Comparison of ENCODE assay signal across 8 cellular contexts in the genomic region with DNA sequence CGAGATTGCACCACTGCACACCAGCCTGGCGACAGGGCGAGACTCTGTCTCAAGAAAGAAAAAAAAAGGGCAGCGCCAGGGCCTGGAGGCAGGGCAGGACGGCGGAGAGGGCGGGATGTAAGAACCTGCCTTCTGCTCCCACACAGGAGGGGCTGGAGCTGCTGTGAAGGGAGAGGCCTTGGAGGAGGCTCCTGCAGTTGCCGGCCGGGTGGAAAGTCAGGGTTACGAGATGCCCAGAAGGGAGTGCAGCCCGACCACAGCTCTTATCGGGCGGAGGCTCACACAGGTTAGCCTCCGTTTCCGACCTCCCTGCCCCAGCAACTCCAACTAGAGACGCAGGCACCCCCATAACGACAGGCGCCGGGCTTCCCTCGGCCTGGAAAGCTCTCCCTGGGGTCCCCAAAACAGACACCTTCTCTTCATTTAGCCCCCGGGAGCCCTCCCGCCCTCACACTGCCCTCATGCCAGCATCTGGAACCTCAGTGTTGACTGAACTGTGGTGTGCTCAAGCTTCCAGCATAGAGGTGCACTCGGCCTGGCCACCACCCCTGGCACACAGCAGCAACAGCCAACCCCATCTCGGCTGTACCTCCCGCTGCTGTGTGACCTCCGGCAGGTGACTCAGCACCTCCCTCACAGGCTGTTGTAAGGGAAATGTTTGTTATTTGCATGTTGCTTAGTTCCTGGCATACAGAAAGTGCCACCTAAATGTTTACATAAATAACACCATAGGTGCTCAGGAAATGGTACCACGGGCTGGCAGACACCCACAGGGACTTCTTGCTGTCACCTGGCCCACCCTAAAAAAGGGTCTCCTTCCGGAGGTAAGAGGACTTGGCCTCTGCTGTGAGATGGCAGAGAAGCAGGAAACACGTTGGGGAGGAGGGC. TPM values are rescaled to one million over a fixed set of nuclear protein-coding genes. Genes with fewer than 3 reads are reported as not detected.
DNase-seq lines count a peak whose midpoint lies in the region; ATAC-seq, FAIRE-seq and TF ChIP-seq lines count a peak whose summit lies in the region.

No MANE protein-coding gene starts in this region.

- peak overlapping the region; percentile 49 to 60 for H3K4me2 ChIP-seq in H1 (ENCODE audit: insufficient read depth in 1 of 2, low read depth in 2 of 2, low read length in 2 of 2)

- peaks cover 0 to 12% (median 2%) of the 10 kb centered on the region in 4 experiments; a peak in 4 of 8 replicates for H3K36me3 ChIP-seq in H1 (ENCODE audit: control insufficient read depth in 2 of 4, insufficient read depth in 4 of 4, low read length in 3 of 4)

- DNase-seq in ACHN = peak; percentile 57
- DNase-seq in HuH-7.5 (ENCODE audit: low spot score) = peak; percentile 71
- DNase-seq in WTC11 (ENCODE audit: low spot score) = peak; percentile 70
- peak; percentile 71 to 76 for DNase-seq in H1 (ENCODE audit: low read depth in 1 of 2, low spot score in 2 of 2)
- peak; percentile 47 for DNase-seq in natural killer cell
- no peak for DNase-seq in KBM-7
- DNase-seq in foreskin melanocyte = no peak

- peak overlapping the region; percentile 30; the same call in 1 of the 2 replicates for H2AK5ac ChIP-seq in H1 (ENCODE audit: low read depth, low read length)

- no peak overlapping the region for H2BK15ac ChIP-seq in H1 (ENCODE audit: low read length)

- TF ChIP-seq RAD21 in H1 (IDR thresholded peaks at IDR 0.05 in 1 of 2, conservative IDR thresholded peaks at IDR 0.05 in 1 of 2; ENCODE audit: low read depth in 2 of 2, low read length in 2 of 2) = no peak

- peak overlapping the region; percentile 32 for H2BK12ac ChIP-seq in H1 (ENCODE audit: low read depth, low read length)

- ATAC-seq in WTC11 (peak; percentile 66), natural killer cell (peak; percentile 57 to 77 (median 77)), GM18858 (IDR thresholded peaks at IDR 0.05; ENCODE audit: unreplicated experiment) (no peak)

- POLR2A ChIA-PET in WTC11 (lab: Charles Lee) = no interaction called here
- POLR2A ChIA-PET in H1 (lab: Charles Lee; ENCODE audit: partially characterized antibody) = interaction anchor here (0.6 to 5.7 kb wide), 10 partner anchors 13 to 1985 kb away, joined by 3 to 88 read pairs (median 3); no protein-coding TSS in a partner anchor

- H3K4me1 Mint-ChIP-seq in WTC11 (peaks cover 36% of the 10 kb centered on the region), natural killer cell (peaks cover 0 to 19% of the 10 kb centered on the region in 2 donors)

- in situ Hi-C loops in ACHN (cut with HindIII; ENCODE audit: low pct_ligation_motif_present, low pct_unique_long_range_greater_than_20kb, low sequenced_read_pairs) (no loop called here), KBM-7 (cut with MboI; ENCODE audit: low pct_unique_long_range_greater_than_20kb, low sequenced_read_pairs) (no loop called here)

- peak overlapping the region; percentile 89 for H4K5ac ChIP-seq in H1 (ENCODE audit: insufficient read length, low read depth, low read length)

- H3K9me3 ChIP-seq in H1 (ENCODE audit: insufficient read depth in 2 of 2, low read depth in 1 of 2, low read length in 1 of 2) = peaks cover 0 to 13% of the 10 kb centered on the region in 2 experiments; a peak in 1 of 4 replicates

- H3K23me2 ChIP-seq in H1 (ENCODE audit: low read depth, low read length) = peaks cover 2% of the 10 kb centered on the region; the same call in 1 of the 2 replicates

- H3K4me3 ChIP-seq in H1 (ENCODE audit: extremely low read depth in 1 of 4, insufficient read depth in 2 of 4, low read depth in 3 of 4, low read length in 4 of 4) = peak overlapping the region; percentile 36 to 70 (median 55)

- FAIRE-seq in H1 (lab: Jason Lieb, UNC) = peak; percentile 93

- H3K79me1 ChIP-seq in H1 (ENCODE audit: low read depth, low read length) = peaks cover 3% of the 10 kb centered on the region; the same call in 1 of the 2 replicates

- peak overlapping the region; percentile 97 for H4K91ac ChIP-seq in H1 (replicated peaks; ENCODE audit: insufficient read length, low read length)

- H3K14ac ChIP-seq in H1 (ENCODE audit: insufficient read length) = no peak overlapping the region

- peaks cover 7 to 29% (median 24%) of the 10 kb centered on the region in 4 experiments for H3K4me1 ChIP-seq in H1 (replicated peaks in 1 of 4; ENCODE audit: control insufficient read depth in 3 of 4, insufficient read depth in 4 of 4, low read length in 3 of 4)

- H3K27me3 ChIP-seq in H1 (replicated peaks in 1 of 4; ENCODE audit: control insufficient read depth in 3 of 4, extremely low read depth in 1 of 4, insufficient read depth in 3 of 4, low read length in 3 of 4) = peaks cover 0 to 15% (median 8%) of the 10 kb centered on the region in 4 experiments; a peak in 3 of 7 replicates

- H3K9ac ChIP-seq in H1 (replicated peaks in 1 of 4; ENCODE audit: extremely low read depth in 1 of 4, low read depth in 3 of 4, low read length in 3 of 4) = peak overlapping the region in 3 of 4 experiments; percentile 43 to 83 (median 76); a peak in 5 of 7 replicates

- TF ChIP-seq POLR2A in H1 (IDR thresholded peaks at IDR 0.05; ENCODE audit: control extremely low read depth in 1 of 2, low read depth in 2 of 2, low read length in 2 of 2) = peak in 1 of 2 experiments; percentile 73; a peak in 2 of 3 replicates

- peak overlapping the region; percentile 58 for H3K4ac ChIP-seq in H1 (replicated peaks; ENCODE audit: insufficient read length, low read depth, low read length)

- TF ChIP-seq CTCF in WTC11 (IDR thresholded peaks at IDR 0.05) (no peak), H1 (IDR thresholded peaks at IDR 0.05; ENCODE audit: control extremely low read depth in 1 of 3, insufficient read depth in 1 of 3, low read depth in 1 of 3, low read length in 3 of 3) (no peak), natural killer cell (IDR thresholded peaks at IDR 0.05) (no peak)

- H3K56ac ChIP-seq in H1 (replicated peaks; ENCODE audit: insufficient read length, low read depth, low read length) = peak overlapping the region; percentile 91

- no peak overlapping the region for H3K23ac ChIP-seq in H1 (ENCODE audit: insufficient read length)

- peak overlapping the region; percentile 34; the same call in 1 of the 2 replicates for H2BK20ac ChIP-seq in H1 (ENCODE audit: low read length)

- H3K18ac ChIP-seq in H1 (ENCODE audit: extremely low read depth, low read length) = peak overlapping the region; percentile 73

- no peaks in the 10 kb centered on the region for H4K20me1 ChIP-seq in H1 (replicated peaks in 1 of 2; ENCODE audit: control insufficient read depth in 1 of 2, insufficient read depth in 2 of 2, low read length in 2 of 2)

- H3K4me3 Mint-ChIP-seq in WTC11 (peak overlapping the region; percentile 81), natural killer cell (peak overlapping the region; percentile 67)

- H2AFZ ChIP-seq in H1 (ENCODE audit: low read length) = no peak overlapping the region

- intact Hi-C loops in natural killer cell (cut with micrococcal nuclease) = no loop called here

- H3K79me2 ChIP-seq in H1 (ENCODE audit: control insufficient read depth in 1 of 2, insufficient read depth in 2 of 2, low read length in 2 of 2) = peaks cover 0 to 23% of the 10 kb centered on the region in 2 experiments; a peak in 3 of 4 replicates

- 9% methylated on average over 23 of the region's 29 CpGs; no CpG with 5 or more reads in 1 of the 2 experiments for WGBS in H1 (ENCODE audit: extremely low coverage in 1 of 2, insufficient coverage in 1 of 2, insufficient read length in 1 of 2, insufficient replicate concordance in 2 of 2, low coverage in 1 of 2, low lambda C conversion rate in 2 of 2, missing lambda C conversion rate in 1 of 2), 2 experiments

- H3K9me3 Mint-ChIP-seq in WTC11 = no peaks in the 10 kb centered on the region
- H3K9me3 Mint-ChIP-seq in natural killer cell = no peaks in the 10 kb centered on the region

- peak overlapping the region; percentile 89 for H2BK5ac ChIP-seq in H1 (ENCODE audit: low read depth, low read length)

- no peak; a peak in 1 of 3 replicates for TF ChIP-seq EP300 in H1 (IDR thresholded peaks at IDR 0.05; ENCODE audit: borderline replicate concordance in 1 of 2, low read depth in 2 of 2, low read length in 2 of 2)

- peak overlapping the region; percentile 96; the same call in 1 of the 2 replicates for H4K8ac ChIP-seq in H1 (ENCODE audit: extremely low read depth, insufficient read depth, low read length)

- H3K27ac ChIP-seq in H1 (ENCODE audit: low read depth, low read length) = peak overlapping the region; percentile 91

- H2BK120ac ChIP-seq in H1 (replicated peaks; ENCODE audit: low read depth, low read length) = peak overlapping the region; percentile 58

- CTCF ChIA-PET in WTC11 (lab: Charles Lee) = interaction anchor here (1.2 kb wide), 1 partner anchor 221 kb away, joined by 4 read pairs; no protein-coding TSS in a partner anchor
- CTCF ChIA-PET in H1 (lab: Charles Lee; ENCODE audit: partially characterized antibody) = interaction anchor here (0.6 to 1.0 kb wide), 4 partner anchors 9 to 208 kb away, joined by 3 to 7 read pairs (median 4); no protein-coding TSS in a partner anchor

- H3K27me3 Mint-ChIP-seq in WTC11 (ENCODE audit: low read depth) (peaks cover 13% of the 10 kb centered on the region), natural killer cell (ENCODE audit: low read depth in 2 of 2) (peaks cover 11 to 22% of the 10 kb centered on the region in 2 donors)

- peaks cover 15% of the 10 kb centered on the region for H3K36me3 Mint-ChIP-seq in WTC11
- H3K36me3 Mint-ChIP-seq in natural killer cell = no peaks in the 10 kb centered on the region

- H3K27ac Mint-ChIP-seq in WTC11 (peak overlapping the region; percentile 100), natural killer cell (peak overlapping the region in 1 of 2 donors; percentile 75)

RNA-seq across cellular contexts. Expression of a gene that starts 1.3 kb away (rescaled TPM):
- total RNA-seq in WTC11 (2021) = 78.7 to 102 TPM (median 99.6 TPM) in 3 replicates
- 98.6 and 101 TPM in 2 replicates for total RNA-seq in H1 (2021; fragmentation: NEBNext Ultra II Directional; extraction: Animal tissue kit (Norgen Biotek cat#: 25700))
- polyA plus RNA-seq in H1 (2011; rRNA removed) = 195 and 326 TPM in 2 replicates
- 162 TPM for polyA plus RNA-seq in H1 (2011; cell fraction: cytosol; rRNA removed)
- 254 TPM for polyA plus RNA-seq in H1 (2011; cell fraction: nucleus; rRNA removed)
- 91.4 to 160 TPM (median 142 TPM) in 4 replicates for polyA plus RNA-seq in H1 (2012, experiment 1 of 2)
- polyA plus RNA-seq in H1 (2012, experiment 2 of 2) = 177 TPM
- 85.7 TPM for polyA plus RNA-seq in H1 (2013, experiment 1 of 2)
- polyA plus RNA-seq in H1 (2013, experiment 2 of 2) = 84.2 TPM
- 63.2 and 112 TPM in 2 replicates for polyA minus RNA-seq in H1 (2011; rRNA and poly(A)+ RNA removed)
- polyA minus RNA-seq in H1 (2011; cell fraction: cytosol; rRNA and poly(A)+ RNA removed) = 56.9 TPM
- 43.8 TPM for polyA minus RNA-seq in H1 (2011; cell fraction: nucleus; rRNA and poly(A)+ RNA removed)
- total RNA-seq in natural killer cell = 1 to 10 TPM in 2 of 3 donors, under 1 TPM in 1; 0.85 to 6.2 (median 1.0) TPM

RNA-seq across cellular contexts. Expression of a gene that starts 54.7 kb away (rescaled TPM):
- total RNA-seq in WTC11 (2021) (56.3 to 63.6 TPM (median 60.9 TPM) in 3 replicates), natural killer cell (10 to 100 TPM; 14.8 to 17.7 (median 15.4) TPM)
- 45.7 and 48.3 TPM in 2 replicates for total RNA-seq in H1 (2021; fragmentation: NEBNext Ultra II Directional; extraction: Animal tissue kit (Norgen Biotek cat#: 25700))
- 30.3 and 53.1 TPM in 2 replicates for polyA plus RNA-seq in H1 (2011; rRNA removed)
- polyA plus RNA-seq in H1 (2011; cell fraction: cytosol; rRNA removed) = 23.4 TPM
- 73.3 TPM for polyA plus RNA-seq in H1 (2011; cell fraction: nucleus; rRNA removed)
- 44.7 to 62.6 TPM (median 54.6 TPM) in 4 replicates for polyA plus RNA-seq in H1 (2012, experiment 1 of 2)
- polyA plus RNA-seq in H1 (2012, experiment 2 of 2) = 23.4 TPM
- 29.9 TPM for polyA plus RNA-seq in H1 (2013, experiment 1 of 2)
- 30.9 TPM for polyA plus RNA-seq in H1 (2013, experiment 2 of 2)
- polyA minus RNA-seq in H1 (2011; rRNA and poly(A)+ RNA removed) = 72.4 and 80.0 TPM in 2 replicates
- 28.2 TPM for polyA minus RNA-seq in H1 (2011; cell fraction: cytosol; rRNA and poly(A)+ RNA removed)
- 54.0 TPM for polyA minus RNA-seq in H1 (2011; cell fraction: nucleus; rRNA and poly(A)+ RNA removed)

Comparison
In these comparisons a context has a peak if more than half of its experiments do, and no peak if none do; other contexts are left out.
1. DNase-seq: peak in ACHN (single experiment), HuH-7.5 (single experiment), WTC11 (single experiment), H1 (2 of 2) and natural killer cell (single experiment); none in KBM-7 (single experiment) and foreskin melanocyte (single experiment).
2. RNA of a gene that starts 1.3 kb away (total RNA-seq): 98.6 to 101 TPM in H1 and 78.7 to 102 TPM in WTC11; 0.85 to 6.2 TPM in natural killer cell; every median in the first group is over 10 times any median in the second.